Comparison of ENCODE assay signal across 18 cellular contexts in genomic region chr10:121033371-121033770, GRCh38.
"Had no signal": no experiment of that assay in that cellular context is flagged by ENCODE, and none has a peak within 500 bp of the region (broad histone marks: within the 10 kb centered on the region; RNA-seq: fewer than 3 reads in every experiment).

No MANE protein-coding gene starts in this region.

- H3K9me3 ChIP-seq: suprapubic skin had no signal

- H3K36me3 Mint-ChIP-seq: naive thymus-derived CD4-positive, alpha-beta T cell had no signal

- DNase-seq: activated CD4-positive, alpha-beta T cell treated with anti-CD3 and anti-CD28 coated beads, Interleukin-2, amount 10 ng/mL, durations not matched to agents 7 days and 5 days; activated CD4-positive, CD25-positive, alpha-beta regulatory T cell; activated naive CD4-positive, alpha-beta T cell treated with Interleukin-2 at 50 U/mL for 16 hours; activated T-cell treated with anti-CD3 and anti-CD28 coated beads for 4 hours; aorta; dorsolateral prefrontal cortex; endodermal cell; erythroblast; kidney glomerular epithelial cell; midbrain; naive thymus-derived CD4-positive, alpha-beta T cell; posterior cingulate gyrus; stimulated activated naive CD8-positive, alpha-beta T cell treated with anti-CD3 and anti-CD28 coated beads, Interleukin-15, Interleukin-2, amounts not matched to agents 100 U/mL and 50 U/mL, for 24 hours had no signal

- H3K27me3 ChIP-seq: dorsolateral prefrontal cortex, suprapubic skin had no signal

- H3K9me3 Mint-ChIP-seq: activated CD4-positive, alpha-beta T cell treated with anti-CD3 and anti-CD28 coated beads, Interleukin-2, amount 10 ng/mL, durations not matched to agents 7 days and 5 days; activated T-helper 17 cell treated with anti-CD3 and anti-CD28 coated beads, Interleukin-2, amount 50 U/mL, for 72 hours had no signal

- H3K27ac ChIP-seq: SK-N-MC, suprapubic skin had no signal

- H3K4me3 ChIP-seq: dorsolateral prefrontal cortex, lung, SK-N-MC, suprapubic skin had no signal

- H3K27me3 Mint-ChIP-seq: activated CD4-positive, alpha-beta T cell treated with anti-CD3 and anti-CD28 coated beads, Interleukin-2, amount 10 ng/mL, durations not matched to agents 7 days and 5 days; activated T-helper 17 cell treated with anti-CD3 and anti-CD28 coated beads, Interleukin-2, amount 50 U/mL, for 72 hours; type B pancreatic cell had no signal

- H3K4me1 Mint-ChIP-seq: activated CD4-positive, alpha-beta T cell treated with anti-CD3 and anti-CD28 coated beads, Interleukin-2, amount 10 ng/mL, durations not matched to agents 7 days and 5 days; activated T-helper 17 cell treated with anti-CD3 and anti-CD28 coated beads, Interleukin-2, amount 50 U/mL, for 72 hours; naive thymus-derived CD4-positive, alpha-beta T cell had no signal

- ATAC-seq: activated T-helper 17 cell treated with anti-CD3 and anti-CD28 coated beads, Interleukin-2, amount 50 U/mL, for 72 hours; naive thymus-derived CD4-positive, alpha-beta T cell; stimulated activated naive CD8-positive, alpha-beta T cell treated with anti-CD3 and anti-CD28 coated beads, Interleukin-15, Interleukin-2, amounts not matched to agents 100 U/mL and 50 U/mL, for 24 hours had no signal

- H3K27ac Mint-ChIP-seq: activated CD4-positive, alpha-beta T cell treated with anti-CD3 and anti-CD28 coated beads, Interleukin-2, amount 10 ng/mL, durations not matched to agents 7 days and 5 days; activated T-helper 17 cell treated with anti-CD3 and anti-CD28 coated beads, Interleukin-2, amount 50 U/mL, for 72 hours; endodermal cell; type B pancreatic cell had no signal

- H3K4me3 Mint-ChIP-seq: activated CD4-positive, alpha-beta T cell treated with anti-CD3 and anti-CD28 coated beads, Interleukin-2, amount 10 ng/mL, durations not matched to agents 7 days and 5 days; activated T-helper 17 cell treated with anti-CD3 and anti-CD28 coated beads, Interleukin-2, amount 50 U/mL, for 72 hours; endodermal cell; naive thymus-derived CD4-positive, alpha-beta T cell; type B pancreatic cell had no signal

- H3K36me3 ChIP-seq: suprapubic skin had no signal
